In genomic region chrX:65534450-65535292, GRCh38 we compare ENCODE assay signal across 8 cellular contexts. TPM values are rescaled to one million over a fixed set of nuclear protein-coding genes. Genes with fewer than 3 reads are reported as not detected.
DNase-seq lines count a peak whose midpoint lies in the region; ATAC-seq, FAIRE-seq and TF ChIP-seq lines count a peak whose summit lies in the region.

TSS of gene LAS1L (minus strand) at chrX:65534787. CDS start at chrX:65534715, 72 bp downstream.

- H3K27me3 ChIP-seq in heart left ventricle (peaks cover 0 to 23% (median 0%) of the 10 kb centered on the region in 9 donors), upper lobe of left lung (no peaks in the 10 kb centered on the region)

- peak; percentile 100 for FAIRE-seq in GM12891 (lab: Jason Lieb, UNC)

- H3K36me3 ChIP-seq in heart left ventricle (peaks cover 0 to 25% (median 12%) of the 10 kb centered on the region in 9 donors), upper lobe of left lung (peaks cover 0 to 25% (median 0%) of the 10 kb centered on the region in 4 donors)

- CTCF ChIA-PET in T-cell (lab: Charles Lee): no interaction called here

- WGBS in adipose tissue, 3 donors: 1 to 31% (median 2%) methylated on average over 43 to 50 of the region's 50 CpGs
- WGBS in heart left ventricle, 4 donors: 1 to 47% (median 20%) methylated on average over 50 of the region's 50 CpGs
- WGBS in upper lobe of left lung, 2 donors: 16 to 40% methylated on average over 5 to 50 of the region's 50 CpGs

- ATAC-seq in HG02840 (IDR thresholded peaks at IDR 0.05; ENCODE audit: low FRiP score, unreplicated experiment) (peak; percentile 100), T-cell (replicated peaks in 1 of 4) (peak; percentile 99), heart left ventricle (peak; percentile 99 to 100 (median 100)), upper lobe of left lung (ENCODE audit: low FRiP score in 2 of 2) (peak; percentile 97 to 100)

- H3K4me3 ChIP-seq in heart left ventricle (peak within 1 kb of the TSS; percentile 52 to 99 (median 78)), upper lobe of left lung (peak within 1 kb of the TSS; percentile 42 to 91 (median 76))

- intact Hi-C loops in heart left ventricle (cut with DNase I): loop anchor here in 1 of 10 donors (5.0 kb wide), 1 partner anchor 557 kb away; the partner anchor contains the start of gene ZC4H2
- intact Hi-C loops in posterior cingulate gyrus (cut with DNase I): loop anchor here (10.0 kb wide), 1 partner anchor 500 kb away; the partner anchor contains the start of gene ZC3H12B

- peaks cover 1% of the 10 kb centered on the region for H3K36me3 Mint-ChIP-seq in T-cell

- peaks cover 0 to 18% of the 10 kb centered on the region in 2 donors for H3K27me3 Mint-ChIP-seq in T-cell

- POLR2A ChIA-PET in T-cell (lab: Charles Lee): interaction anchor here (0.6 to 0.7 kb wide), 3 partner anchors 18 to 1194 kb away, joined by 3 to 5 read pairs (median 3); no protein-coding TSS in a partner anchor

- H3K4me3 Mint-ChIP-seq in T-cell: peak within 1 kb of the TSS; percentile 95 to 100 (median 99)

- peak; percentile 77 for TF ChIP-seq POLR2A in GM12891 (IDR thresholded peaks at IDR 0.05; ENCODE audit: low read depth, low read length)
- TF ChIP-seq POLR2A in heart left ventricle (IDR thresholded peaks at IDR 0.05): peak in 1 of 2 donors; percentile 42
- TF ChIP-seq POLR2A in upper lobe of left lung (IDR thresholded peaks at IDR 0.05): peak in 2 of 4 donors; percentile 43 to 62

- DNase-seq in GM12891 (ENCODE audit: insufficient read length, low spot score) (peak; percentile 69), NCI-H1436 treated with DMSO at 0.1 percent for 48 hours (lab: John Stamatoyannopoulos, UW) (peak; percentile 76), T-cell (peak; percentile 74 to 93 (median 85)), heart left ventricle (peak; percentile 90 to 93 (median 92)), posterior cingulate gyrus (peak; percentile 82 to 99 (median 92)), upper lobe of left lung (peak; percentile 89)

- peaks cover 0 to 4% (median 0%) of the 10 kb centered on the region in 12 donors for H3K9me3 ChIP-seq in heart left ventricle
- H3K9me3 ChIP-seq in upper lobe of left lung: no peaks in the 10 kb centered on the region

- peak within 1 kb of the TSS; percentile 96 to 97 for H3K27ac Mint-ChIP-seq in T-cell

- H3K9me3 Mint-ChIP-seq in T-cell: no peaks in the 10 kb centered on the region

- H3K4me1 ChIP-seq in heart left ventricle (peaks cover 0 to 13% (median 8%) of the 10 kb centered on the region in 12 donors), upper lobe of left lung (peaks cover 8 to 17% (median 10%) of the 10 kb centered on the region in 4 donors)

- TF ChIP-seq CTCF in heart left ventricle (IDR thresholded peaks at IDR 0.05) (no peak), upper lobe of left lung (IDR thresholded peaks at IDR 0.05) (no peak)

- H3K27ac ChIP-seq in adipose tissue (ENCODE audit: low read depth, low read length): no peak within 1 kb of the TSS
- H3K27ac ChIP-seq in heart left ventricle: peak within 1 kb of the TSS; percentile 24 to 76 (median 58)
- peak within 1 kb of the TSS; percentile 63 to 69 (median 66) for H3K27ac ChIP-seq in upper lobe of left lung

- TF ChIP-seq EP300 in upper lobe of left lung (IDR thresholded peaks at IDR 0.05): no peak

- H3K4me1 Mint-ChIP-seq in T-cell: peaks cover 21 to 24% (median 24%) of the 10 kb centered on the region in 3 donors

TF ChIP-seq in GM12891, 5 proteins besides CTCF, POLR2A, EP300 and RAD21:
- no peak for TF ChIP-seq SPI1 (IDR thresholded peaks at IDR 0.05; ENCODE audit: low read depth, low read length)
- peak; percentile 83 for TF ChIP-seq TAF1 (IDR thresholded peaks at IDR 0.05; ENCODE audit: low read depth, low read length)
- peak; percentile 48; the same call in 1 of the 2 replicates for TF ChIP-seq POLR2AphosphoS5 (IDR thresholded peaks at IDR 0.05; ENCODE audit: low read depth, low read length)
- no peak for TF ChIP-seq POU2F2 (IDR thresholded peaks at IDR 0.05; ENCODE audit: low read depth, low read length)
- TF ChIP-seq PAX5 (IDR thresholded peaks at IDR 0.05; ENCODE audit: insufficient read depth, low read length, severe bottlenecking): no peak

RNA-seq across cellular contexts. Expression of gene LAS1L, which starts in this region (rescaled TPM):
- 38.1 TPM for polyA plus RNA-seq in GM12891 (2012; ENCODE audit: low read depth, missing spikeins)
- total RNA-seq in T-cell (10 to 100 TPM; 41.9 to 50.2 (median 43.9) TPM), heart left ventricle (10 to 100 TPM in 7 of 9 donors, 1 to 10 TPM in 2; 6.0 to 17.2 (median 12.8) TPM), upper lobe of left lung (10 to 100 TPM; 16.9 to 36.7 (median 25.7) TPM)
- polyA plus RNA-seq in adipose tissue (10 to 100 TPM; 15.1 to 22.6 (median 20.5) TPM), heart left ventricle (10 to 100 TPM; 13.1 to 16.6 TPM)
